Comparison of ENCODE assay signal across 2 cellular contexts in the genomic region with DNA sequence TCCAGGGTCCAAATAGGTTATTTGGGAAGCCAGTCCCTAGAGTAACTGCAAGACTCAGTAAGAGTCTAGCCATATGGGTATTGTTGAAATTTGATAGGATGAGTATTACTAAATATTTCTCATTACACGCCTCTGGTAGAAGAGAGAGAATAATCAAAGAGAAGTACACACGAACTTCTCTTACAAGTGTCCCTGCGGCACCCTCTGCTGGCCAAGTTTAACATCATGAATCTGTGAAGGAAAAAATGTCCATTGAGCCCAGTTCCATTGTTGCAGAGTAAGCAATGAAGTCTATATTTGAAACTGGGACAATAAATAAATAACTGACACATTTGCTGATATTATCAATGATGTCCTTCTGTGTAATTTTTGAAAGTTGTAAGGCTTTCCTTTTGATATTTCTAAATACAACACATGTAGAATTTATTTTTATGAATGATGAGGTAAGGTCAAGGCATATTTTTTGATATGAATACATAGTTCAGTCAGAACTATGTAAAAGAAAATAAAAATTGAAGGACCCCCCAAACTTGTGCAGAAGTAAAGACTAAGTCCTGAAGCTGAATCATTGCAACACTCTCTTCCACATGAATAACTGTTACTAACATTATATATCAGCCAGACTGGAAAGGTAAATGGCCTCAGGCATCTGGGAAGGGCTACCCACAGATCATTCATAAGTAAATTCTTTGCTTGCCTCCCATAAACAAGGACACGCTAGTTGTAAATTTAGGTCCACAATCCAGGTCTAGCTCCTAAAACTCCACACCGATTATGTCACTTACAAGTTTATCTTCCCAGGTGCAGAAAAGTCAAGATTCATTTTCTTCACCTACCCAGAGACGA.
TF ChIP-seq lines count a peak whose summit lies in the region.

No MANE protein-coding gene starts in this region.

TF ChIP-seq in IMR-90, 13 proteins besides CTCF, POLR2A, EP300 and RAD21:
- no peak for TF ChIP-seq CHD1 (IDR thresholded peaks at IDR 0.05; ENCODE audit: low read depth, low read length)
- TF ChIP-seq NFE2L2 (IDR thresholded peaks at IDR 0.05; ENCODE audit: low read depth, low read length), result no peak
- no peak for TF ChIP-seq RFX5 (IDR thresholded peaks at IDR 0.05; ENCODE audit: low read depth, low read length)
- TF ChIP-seq FOS (IDR thresholded peaks at IDR 0.05; ENCODE audit: low read depth, low read length), result no peak
- no peak for TF ChIP-seq MXI1 (IDR thresholded peaks at IDR 0.05; ENCODE audit: borderline replicate concordance, low read depth, low read length)
- TF ChIP-seq SMC3 (IDR thresholded peaks at IDR 0.05; ENCODE audit: low read depth, low read length), result peak; percentile 84

TF ChIP-seq in H1, 55 proteins besides CTCF, POLR2A, EP300 and RAD21:
- TF ChIP-seq PHF8 (conservative IDR thresholded peaks at IDR 0.05; ENCODE audit: low read depth, low read length) (no peak), YY1 (IDR thresholded peaks at IDR 0.05; ENCODE audit: low read depth, low read length) (no peak), TBP (IDR thresholded peaks at IDR 0.05; ENCODE audit: low read depth, low read length) (no peak), SP1 (IDR thresholded peaks at IDR 0.05; ENCODE audit: low read depth, low read length) (no peak), GTF2F1 (IDR thresholded peaks at IDR 0.05; ENCODE audit: borderline replicate concordance, low read depth, low read length) (no peak)
